16 cellular contexts compared by ENCODE assay signal in the genomic region with DNA sequence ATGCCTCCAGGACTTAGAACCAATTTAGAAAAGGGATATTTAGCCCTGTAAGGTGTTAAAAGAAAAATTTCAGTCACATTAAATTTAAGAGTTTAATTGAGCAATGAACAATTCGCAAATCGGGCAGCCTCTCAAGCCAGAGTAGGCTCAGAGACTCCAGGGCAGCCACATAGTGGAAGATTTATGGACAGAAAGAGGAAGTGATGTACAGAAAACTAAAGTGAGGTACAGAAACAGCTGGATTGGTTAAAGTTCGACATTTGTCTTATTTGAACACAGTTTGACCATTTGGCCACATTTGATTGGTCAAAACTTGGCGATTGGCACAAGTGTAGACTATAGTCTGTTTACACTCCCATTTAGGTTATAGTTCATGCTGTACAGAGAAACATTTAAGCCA.
"Had no signal": no experiment of that assay in that cellular context is flagged by ENCODE, and none has a peak within 500 bp of the region (broad histone marks: within the 10 kb centered on the region; RNA-seq: fewer than 3 reads in every experiment).

No MANE protein-coding gene starts in this region.

- DNase-seq: activated CD4-positive, alpha-beta memory T cell treated with anti-CD3 and anti-CD28 coated beads, Interleukin-2, amount 10 ng/mL, durations not matched to agents 7 days and 5 days; activated CD4-positive, alpha-beta T cell treated with anti-CD3 and anti-CD28 coated beads, Interleukin-2, amount 10 ng/mL, durations not matched to agents 24 days and 14 days; activated effector memory CD4-positive, alpha-beta T cell treated with Interleukin-2 at 50 U/mL for 16 hours; activated naive CD4-positive, alpha-beta T cell treated with anti-CD3 and anti-CD28 coated beads, Interleukin-2, amount 50 U/mL, for 16 hours; activated naive CD8-positive, alpha-beta T cell treated with anti-CD3 and anti-CD28 coated beads, Interleukin-2, amount 50 U/mL, for 24 hours; activated T-cell treated with anti-CD3 and anti-CD28 coated beads, Interleukin-2, amount 50 U/mL, for 72 hours; effector CD4-positive, alpha-beta T cell; immature natural killer cell; left lung; naive thymus-derived CD4-positive, alpha-beta T cell; stimulated activated CD4-positive, alpha-beta T cell treated with anti-CD3 and anti-CD28 coated beads, Interleukin-15, amount 100 ng/mL, for 24 hours; stimulated activated CD4-positive, alpha-beta T cell treated with anti-CD3 and anti-CD28 coated beads, Interleukin-2, amount 100 ng/mL, for 48 hours; stimulated activated CD8-positive, alpha-beta memory T cell treated with anti-CD3 and anti-CD28 coated beads, Interleukin-4, amount 100 ng/mL, for 48 hours; stimulated activated naive CD4-positive, alpha-beta T cell treated with Interleukin-2 at 50 U/mL for 16 hours had no signal

- FAIRE-seq: endometrium had no signal

- ATAC-seq: activated naive CD8-positive, alpha-beta T cell treated with anti-CD3 and anti-CD28 coated beads, Interleukin-2, amount 50 U/mL, for 24 hours; activated T-cell treated with anti-CD3 and anti-CD28 coated beads, Interleukin-2, amount 50 U/mL, for 72 hours; left lung; naive thymus-derived CD4-positive, alpha-beta T cell; sciatic nerve had no signal
